Comparison of ENCODE assay signal across 18 cellular contexts in genomic region chr10:12063483-12063818, GRCh38. TPM values are rescaled to one million over a fixed set of nuclear protein-coding genes. Genes with fewer than 3 reads are reported as not detected.
DNase-seq lines count a peak whose midpoint lies in the region; ATAC-seq, FAIRE-seq and TF ChIP-seq lines count a peak whose summit lies in the region.
"Had no signal": no experiment of that assay in that cellular context is flagged by ENCODE, and none has a peak within 500 bp of the region (broad histone marks: within the 10 kb centered on the region; RNA-seq: fewer than 3 reads in every experiment).

No MANE protein-coding gene starts in this region.

- TF ChIP-seq CTCF in KMS-11 (conservative IDR thresholded peaks at IDR 0.05; ENCODE audit: low read depth, low read length) (no peak), SU-DHL-6 (IDR thresholded peaks at IDR 0.05; ENCODE audit: insufficient read depth, low read length, poor library complexity, severe bottlenecking) (no peak), H1 (IDR thresholded peaks at IDR 0.05; ENCODE audit: control extremely low read depth in 1 of 3, insufficient read depth in 1 of 3, low read depth in 1 of 3, low read length in 3 of 3) (no peak), A673 (conservative IDR thresholded peaks at IDR 0.05; ENCODE audit: low read depth, low read length) (no peak)

- H3K4me3 Mint-ChIP-seq in stimulated activated memory B cell treated with anti-CD40 and anti-IgM and Interleukin-4, amounts not matched to agents 10 μg/mL and 1 μg/mL and 100 μg/mL, for 72 hours, result no peak overlapping the region
- H3K4me3 Mint-ChIP-seq: CD8-positive, alpha-beta memory T cell had no signal

- H2AFZ ChIP-seq in KMS-11 (ENCODE audit: low read depth), result peak overlapping the region; percentile 55; the same call in 1 of the 2 replicates
- H2AFZ ChIP-seq in SU-DHL-6 (ENCODE audit: low read depth, low read length, severe bottlenecking), result peak overlapping the region; percentile 94
- no peak overlapping the region for H2AFZ ChIP-seq in H1 (ENCODE audit: low read length)

- no peaks in the 10 kb centered on the region for H3K36me3 Mint-ChIP-seq in stimulated activated memory B cell treated with anti-CD40 and anti-IgM and Interleukin-4, amounts not matched to agents 10 μg/mL and 1 μg/mL and 100 μg/mL, for 72 hours
- H3K36me3 Mint-ChIP-seq: CD8-positive, alpha-beta memory T cell had no signal

- peaks cover 12% of the 10 kb centered on the region for H3F3A ChIP-seq in SU-DHL-6 (ENCODE audit: insufficient read depth)

- H3K79me2 ChIP-seq in KMS-11 (ENCODE audit: insufficient read depth, low read depth), result no peaks in the 10 kb centered on the region
- no peaks in the 10 kb centered on the region for H3K79me2 ChIP-seq in SU-DHL-6 (ENCODE audit: insufficient read depth, low read length)
- H3K79me2 ChIP-seq in H1 (ENCODE audit: control insufficient read depth in 1 of 2, insufficient read depth in 2 of 2, low read length in 2 of 2), result no peaks in the 10 kb centered on the region

- H2BK12ac ChIP-seq in H1 (ENCODE audit: low read depth, low read length), result 0 out of 2 replicates have a peak overlapping the region, but pooled peaks have one; percentile 9

- no peak overlapping the region for H4K8ac ChIP-seq in H1 (ENCODE audit: extremely low read depth, insufficient read depth, low read length)

- no peaks in the 10 kb centered on the region for H3K9me2 ChIP-seq in SU-DHL-6 (replicated peaks; ENCODE audit: insufficient read depth, low read length)

- no peak overlapping the region for H2BK15ac ChIP-seq in H1 (ENCODE audit: low read length)

- no peaks in the 10 kb centered on the region for H3K27me3 ChIP-seq in KMS-11 (ENCODE audit: insufficient read depth, low read depth)
- no peaks in the 10 kb centered on the region for H3K27me3 ChIP-seq in SU-DHL-6 (ENCODE audit: low read length)
- H3K27me3 ChIP-seq in H1 (replicated peaks in 1 of 4; ENCODE audit: control insufficient read depth in 3 of 4, extremely low read depth in 1 of 4, insufficient read depth in 3 of 4, low read length in 3 of 4), result no peaks in the 10 kb centered on the region
- no peaks in the 10 kb centered on the region for H3K27me3 ChIP-seq in HAP-1 (ENCODE audit: low read depth)
- H3K27me3 ChIP-seq in A673 (replicated peaks; ENCODE audit: insufficient read depth, low read depth, low read length, poor library complexity), result no peaks in the 10 kb centered on the region
- H3K27me3 ChIP-seq: BLaER1, SJCRH30 had no signal

- no peak overlapping the region for H4K91ac ChIP-seq in H1 (replicated peaks; ENCODE audit: insufficient read length, low read length)

- no peak for DNase-seq in H1 (ENCODE audit: low read depth in 1 of 2, low spot score in 2 of 2)
- DNase-seq in left lobe of liver (ENCODE audit: low spot score), result no peak
- DNase-seq in HAP-1 (ENCODE audit: low spot score in 2 of 2), result no peak
- DNase-seq in A673 (ENCODE audit: low spot score), result no peak
- DNase-seq: CD8-positive, alpha-beta memory T cell; NCI-H1092 treated with DMSO at 0.1 percent for 48 hours; NCI-H187; NCI-H446; NCI-H748 treated with DMSO at 0.1 percent for 48 hours; SJCRH30; SW 1271 had no signal

- H2BK20ac ChIP-seq in H1 (ENCODE audit: low read length), result no peak overlapping the region

- in situ Hi-C loops in HAP-1 (cut with MboI; ENCODE audit: low sequenced_read_pairs), result no loop called here

- H3K14ac ChIP-seq in H1 (ENCODE audit: insufficient read length), result no peak overlapping the region

- H3K56ac ChIP-seq in H1 (replicated peaks; ENCODE audit: insufficient read length, low read depth, low read length), result no peak overlapping the region

- BruUV-seq in A673 (replicated peaks; lab: Mats Ljungman, UMichigan), result no TSS peak

- H3K4me3 ChIP-seq in KMS-11 (IDR thresholded peaks at IDR 0.05; ENCODE audit: insufficient read depth, low read depth, low read length), result no peak overlapping the region
- H3K4me3 ChIP-seq in SU-DHL-6 (ENCODE audit: insufficient read depth, low read length, poor library complexity, severe bottlenecking), result no peak overlapping the region
- no peak overlapping the region for H3K4me3 ChIP-seq in H1 (ENCODE audit: extremely low read depth in 1 of 4, insufficient read depth in 2 of 4, low read depth in 3 of 4, low read length in 4 of 4)
- no peak overlapping the region for H3K4me3 ChIP-seq in HAP-1
- H3K4me3 ChIP-seq in A673 (ENCODE audit: low read depth, low read length, poor library complexity, severe bottlenecking), result no peak overlapping the region
- H3K4me3 ChIP-seq: BLaER1, SJCRH30 had no signal

- intact Hi-C loops in A673 (cut with micrococcal nuclease; ENCODE audit: unreplicated experiment), result no loop called here

- H3K4me2 ChIP-seq in KMS-11 (peak overlapping the region; percentile 55; the same call in 1 of the 2 replicates), SU-DHL-6 (ENCODE audit: low read depth, low read length, poor library complexity, severe bottlenecking) (peak overlapping the region; percentile 57), H1 (ENCODE audit: insufficient read depth in 1 of 2, low read depth in 2 of 2, low read length in 2 of 2) (no peak overlapping the region)
- H3K4me2 ChIP-seq: BLaER1 had no signal

- no peaks in the 10 kb centered on the region for H3K9me3 Mint-ChIP-seq in stimulated activated memory B cell treated with anti-CD40 and anti-IgM and Interleukin-4, amounts not matched to agents 10 μg/mL and 1 μg/mL and 100 μg/mL, for 72 hours

- H4K20me1 ChIP-seq in KMS-11 (ENCODE audit: insufficient read depth) (no peaks in the 10 kb centered on the region), SU-DHL-6 (ENCODE audit: low read depth, low read length) (no peaks in the 10 kb centered on the region), H1 (replicated peaks in 1 of 2; ENCODE audit: control insufficient read depth in 1 of 2, insufficient read depth in 2 of 2, low read length in 2 of 2) (no peaks in the 10 kb centered on the region)
- H4K20me1 ChIP-seq: BLaER1 had no signal

- no peaks in the 10 kb centered on the region for H3K79me1 ChIP-seq in H1 (ENCODE audit: low read depth, low read length)

- ATAC-seq in stimulated activated memory B cell treated with anti-CD40 and anti-IgM and Interleukin-4, amounts not matched to agents 10 μg/mL and 1 μg/mL and 100 μg/mL, for 72 hours, result no peak
- ATAC-seq in left lobe of liver, result no peak
- ATAC-seq in activated CD4-positive, CD25-positive, alpha-beta regulatory T cell treated with anti-CD3 and anti-CD28 coated beads, Interleukin-2, amount 50 U/mL, for 24 hours, result no peak

- H3K18ac ChIP-seq in H1 (ENCODE audit: extremely low read depth, low read length), result no peak overlapping the region

- H4K5ac ChIP-seq in H1 (ENCODE audit: insufficient read length, low read depth, low read length), result no peak overlapping the region

- no peak for TF ChIP-seq POLR2A in H1 (IDR thresholded peaks at IDR 0.05; ENCODE audit: control extremely low read depth in 1 of 2, low read depth in 2 of 2, low read length in 2 of 2)

- H3K9ac ChIP-seq in KMS-11 (no peak overlapping the region), SU-DHL-6 (ENCODE audit: low read length) (peak overlapping the region; percentile 45), H1 (replicated peaks in 1 of 4; ENCODE audit: extremely low read depth in 1 of 4, low read depth in 3 of 4, low read length in 3 of 4) (no peak overlapping the region)
- H3K9ac ChIP-seq: BLaER1 had no signal

- no peak overlapping the region for H3K4ac ChIP-seq in H1 (replicated peaks; ENCODE audit: insufficient read length, low read depth, low read length)

- no peak overlapping the region for H2BK120ac ChIP-seq in H1 (replicated peaks; ENCODE audit: low read depth, low read length)

- H3K4me1 ChIP-seq in KMS-11 (ENCODE audit: low read depth, poor library complexity, severe bottlenecking) (peaks cover 30% of the 10 kb centered on the region), H1 (replicated peaks in 1 of 4; ENCODE audit: control insufficient read depth in 3 of 4, insufficient read depth in 4 of 4, low read length in 3 of 4) (peaks cover 0 to 3% (median 0%) of the 10 kb centered on the region in 4 experiments; a peak in 1 of 7 replicates), HAP-1 (peaks cover 19% of the 10 kb centered on the region), A673 (ENCODE audit: insufficient read depth, low read length, poor library complexity, severe bottlenecking) (peaks cover 6% of the 10 kb centered on the region)
- H3K4me1 ChIP-seq: SJCRH30 had no signal

- TF ChIP-seq RAD21 in H1 (IDR thresholded peaks at IDR 0.05 in 1 of 2, conservative IDR thresholded peaks at IDR 0.05 in 1 of 2; ENCODE audit: low read depth in 2 of 2, low read length in 2 of 2), result no peak

- no peak overlapping the region for H2BK5ac ChIP-seq in H1 (ENCODE audit: low read depth, low read length)

- CTCF ChIA-PET in H1 (lab: Charles Lee; ENCODE audit: partially characterized antibody) (interaction anchor here (0.7 kb wide), 1 partner anchor 206 kb away, joined by 7 read pairs; no protein-coding TSS in a partner anchor), A673 (lab: Charles Lee) (interaction anchor here (0.6 kb wide), 1 partner anchor 62 kb away, joined by 8 read pairs; no protein-coding TSS in a partner anchor)

- H3K27me3 Mint-ChIP-seq in stimulated activated memory B cell treated with anti-CD40 and anti-IgM and Interleukin-4, amounts not matched to agents 10 μg/mL and 1 μg/mL and 100 μg/mL, for 72 hours, result no peaks in the 10 kb centered on the region

- H3K23me2 ChIP-seq in H1 (ENCODE audit: low read depth, low read length), result no peaks in the 10 kb centered on the region; the same call in 1 of the 2 replicates

- peaks cover 14% of the 10 kb centered on the region for H3K4me1 Mint-ChIP-seq in stimulated activated memory B cell treated with anti-CD40 and anti-IgM and Interleukin-4, amounts not matched to agents 10 μg/mL and 1 μg/mL and 100 μg/mL, for 72 hours

- H3K36me3 ChIP-seq in KMS-11 (ENCODE audit: insufficient read depth) (no peaks in the 10 kb centered on the region), SU-DHL-6 (ENCODE audit: low read length) (no peaks in the 10 kb centered on the region), H1 (ENCODE audit: control insufficient read depth in 2 of 4, insufficient read depth in 4 of 4, low read length in 3 of 4) (no peaks in the 10 kb centered on the region), HAP-1 (replicated peaks) (no peaks in the 10 kb centered on the region), A673 (ENCODE audit: insufficient read depth, low read length, poor library complexity, severe bottlenecking) (no peaks in the 10 kb centered on the region)
- H3K36me3 ChIP-seq: BLaER1, SJCRH30 had no signal

- no peak overlapping the region for H3K23ac ChIP-seq in H1 (ENCODE audit: insufficient read length)

- 100% methylated on average over 2 of the region's 3 CpGs; no CpG with 5 or more reads in 1 of the 2 experiments for WGBS in H1 (ENCODE audit: extremely low coverage in 1 of 2, insufficient coverage in 1 of 2, insufficient read length in 1 of 2, insufficient replicate concordance in 2 of 2, low coverage in 1 of 2, low lambda C conversion rate in 2 of 2, missing lambda C conversion rate in 1 of 2), 2 experiments

- POLR2A ChIA-PET in H1 (lab: Charles Lee; ENCODE audit: partially characterized antibody) (interaction anchor here (1.4 kb wide), 1 partner anchor 21 kb away, joined by 6 read pairs; the partner anchor contains the start of gene UPF2), A673 (lab: Charles Lee; ENCODE audit: low non-redundant PET) (interaction anchor here (0.6 kb wide), 1 partner anchor 10 kb away, joined by 3 read pairs; no protein-coding TSS in a partner anchor)

- H3K27ac Mint-ChIP-seq in stimulated activated memory B cell treated with anti-CD40 and anti-IgM and Interleukin-4, amounts not matched to agents 10 μg/mL and 1 μg/mL and 100 μg/mL, for 72 hours, result peak overlapping the region; percentile 85
- H3K27ac Mint-ChIP-seq: CD8-positive, alpha-beta memory T cell had no signal

- TF ChIP-seq EP300 in H1 (IDR thresholded peaks at IDR 0.05; ENCODE audit: borderline replicate concordance in 1 of 2, low read depth in 2 of 2, low read length in 2 of 2), result no peak

- H3K9me3 ChIP-seq in SU-DHL-6 (ENCODE audit: insufficient read depth, low read length) (no peaks in the 10 kb centered on the region), H1 (ENCODE audit: insufficient read depth in 2 of 2, low read depth in 1 of 2, low read length in 1 of 2) (no peaks in the 10 kb centered on the region), HAP-1 (no peaks in the 10 kb centered on the region), A673 (ENCODE audit: low read depth, low read length, poor library complexity, severe bottlenecking) (no peaks in the 10 kb centered on the region)
- H3K9me3 ChIP-seq: BLaER1, SJCRH30 had no signal

- H3K27ac ChIP-seq in KMS-11 (peak overlapping the region; percentile 72), SU-DHL-6 (ENCODE audit: low read depth, low read length) (peak overlapping the region; percentile 52; the same call in 1 of the 2 replicates), H1 (ENCODE audit: low read depth, low read length) (no peak overlapping the region), A673 (ENCODE audit: low read depth, low read length, poor library complexity, severe bottlenecking) (no peak overlapping the region)
- H3K27ac ChIP-seq: BLaER1, RWPE1, SJCRH30 had no signal

- H2AK5ac ChIP-seq in H1 (ENCODE audit: low read depth, low read length), result no peak overlapping the region

- no peak for FAIRE-seq in H1 (lab: Jason Lieb, UNC)
- FAIRE-seq: H54 had no signal

RNA-seq across cellular contexts. Expression of gene DHTKD1, which starts 5.3 kb away (rescaled TPM):
- total RNA-seq in H1 (2021; fragmentation: NEBNext Ultra II Directional; extraction: Animal tissue kit (Norgen Biotek cat#: 25700)), result 49.8 and 50.7 TPM in 2 replicates
- polyA plus RNA-seq in H1 (2011; rRNA removed), result 74.6 and 74.9 TPM in 2 replicates
- polyA plus RNA-seq in H1 (2011; cell fraction: cytosol; rRNA removed), result 65.6 TPM
- 48.6 TPM for polyA plus RNA-seq in H1 (2011; cell fraction: nucleus; rRNA removed)
- polyA plus RNA-seq in H1 (2012, experiment 1 of 2), result 25.9 to 32.6 TPM (median 27.3 TPM) in 4 replicates
- polyA plus RNA-seq in H1 (2012, experiment 2 of 2), result 9.4 TPM
- polyA plus RNA-seq in H1 (2013, experiment 1 of 2), result 27.1 TPM
- polyA plus RNA-seq in H1 (2013, experiment 2 of 2), result 26.4 TPM
- polyA minus RNA-seq in H1 (2011; rRNA and poly(A)+ RNA removed), result 109 and 134 TPM in 2 replicates
- 93.7 TPM for polyA minus RNA-seq in H1 (2011; cell fraction: cytosol; rRNA and poly(A)+ RNA removed)
- polyA minus RNA-seq in H1 (2011; cell fraction: nucleus; rRNA and poly(A)+ RNA removed), result 62.4 TPM
- total RNA-seq in left lobe of liver, result 171 TPM
- total RNA-seq in A673 (2021), result 32.4 and 41.2 TPM in 2 replicates

RNA-seq across cellular contexts. Expression of gene UPF2, which starts 20.8 kb away (rescaled TPM):
- 32.8 and 33.6 TPM in 2 replicates for total RNA-seq in H1 (2021; fragmentation: NEBNext Ultra II Directional; extraction: Animal tissue kit (Norgen Biotek cat#: 25700))
- polyA plus RNA-seq in H1 (2011; rRNA removed), result 4.1 and 6.2 TPM in 2 replicates
- 11.5 TPM for polyA plus RNA-seq in H1 (2011; cell fraction: cytosol; rRNA removed)
- 6.3 TPM for polyA plus RNA-seq in H1 (2011; cell fraction: nucleus; rRNA removed)
- polyA plus RNA-seq in H1 (2012, experiment 1 of 2), result 17.7 to 34.9 TPM (median 21.2 TPM) in 4 replicates
- polyA plus RNA-seq in H1 (2012, experiment 2 of 2), result 1.4 TPM
- polyA plus RNA-seq in H1 (2013, experiment 1 of 2), result 32.5 TPM
- 35.1 TPM for polyA plus RNA-seq in H1 (2013, experiment 2 of 2)
- 11.7 and 17.0 TPM in 2 replicates for polyA minus RNA-seq in H1 (2011; rRNA and poly(A)+ RNA removed)
- 9.9 TPM for polyA minus RNA-seq in H1 (2011; cell fraction: cytosol; rRNA and poly(A)+ RNA removed)
- polyA minus RNA-seq in H1 (2011; cell fraction: nucleus; rRNA and poly(A)+ RNA removed), result 19.1 TPM
- total RNA-seq in left lobe of liver (9.3 TPM), A673 (2021) (27.3 and 30.6 TPM in 2 replicates)

Comparison
In these comparisons a context has a peak if more than half of its experiments do, and no peak if none do; other contexts are left out.
1. H3K27ac ChIP-seq: peak in KMS-11 (single experiment) and SU-DHL-6 (single experiment); none in H1 (single experiment) and A673 (single experiment).
2. H3K4me2 ChIP-seq: peak in KMS-11 (single experiment) and SU-DHL-6 (single experiment); none in H1 (0 of 2).